10 cellular contexts compared by ENCODE assay signal in genomic region chr5:176743136-176743827, GRCh38.
DNase-seq lines count a peak whose midpoint lies in the region; ATAC-seq and TF ChIP-seq lines count a peak whose summit lies in the region.
"Had no signal": no experiment of that assay in that cellular context is flagged by ENCODE, and none has a peak within 500 bp of the region (broad histone marks: within the 10 kb centered on the region; RNA-seq: fewer than 3 reads in every experiment).

No MANE protein-coding gene starts in this region.

- H3K4me1 ChIP-seq in GM23248 (ENCODE audit: insufficient read depth) (no peaks in the 10 kb centered on the region), right atrium auricular region (peaks cover 0 to 15% of the 10 kb centered on the region in 2 donors), tibial artery (peaks cover 0 to 12% (median 5%) of the 10 kb centered on the region in 4 donors)

- H3K27ac ChIP-seq in GM23248 = no peak overlapping the region
- no peak overlapping the region for H3K27ac ChIP-seq in right atrium auricular region
- no peak overlapping the region for H3K27ac ChIP-seq in CD4-positive, alpha-beta T cell (ENCODE audit: low read depth, low read length)
- no peak overlapping the region for H3K27ac ChIP-seq in tibial artery

- 4 to 5% methylated on average over 33 to 52 of the region's 52 CpGs for WGBS in GM23248 (ENCODE audit: low coverage in 1 of 2, low lambda C conversion rate in 2 of 2, missing lambda C conversion rate in 2 of 2), 2 experiments

- H3K4me2 ChIP-seq in GM23248 (ENCODE audit: unreplicated experiment) = no peak overlapping the region

- in situ Hi-C loops in GM23248 (cut with MboI) = no loop called here

- H3K9me3 Mint-ChIP-seq in CD4-positive, alpha-beta T cell = no peaks in the 10 kb centered on the region
- H3K9me3 Mint-ChIP-seq: activated T-helper 2 cell treated with anti-CD3 and anti-CD28 coated beads, Interferon-gamma antibody, Interleukin-2, Interleukin-4, amounts not matched to agents 10 μg/mL and 5 μg/mL and 100 μg/mL, durations not matched to agents 14 hours and 24 hours and 36 hours had no signal

- H3K9me2 ChIP-seq in GM23248 (ENCODE audit: insufficient read depth) = no peaks in the 10 kb centered on the region

- H3F3A ChIP-seq in GM23248 (ENCODE audit: insufficient read depth) = no peaks in the 10 kb centered on the region

- POLR2A ChIA-PET in CD4-positive, alpha-beta T cell (lab: Charles Lee) = no interaction called here

- H3K27me3 ChIP-seq in GM23248 (replicated peaks; ENCODE audit: insufficient read depth) = peaks cover 61% of the 10 kb centered on the region
- H3K27me3 ChIP-seq in right atrium auricular region = peaks cover 12 to 27% of the 10 kb centered on the region in 2 donors
- H3K27me3 ChIP-seq in CD4-positive, alpha-beta T cell (ENCODE audit: control insufficient read depth, insufficient read depth, low read length) = peaks cover 79% of the 10 kb centered on the region
- peaks cover 0 to 97% of the 10 kb centered on the region in 2 donors for H3K27me3 ChIP-seq in tibial artery

- H3K36me3 Mint-ChIP-seq in CD4-positive, alpha-beta T cell (ENCODE audit: low read depth) = no peaks in the 10 kb centered on the region

- TF ChIP-seq CTCF in right atrium auricular region (IDR thresholded peaks at IDR 0.05) (no peak), tibial artery (IDR thresholded peaks at IDR 0.05) (no peak)
- TF ChIP-seq CTCF in CD4-positive, alpha-beta T cell (IDR thresholded peaks at IDR 0.05) = no peak

- no peak for ATAC-seq in HG02642 (IDR thresholded peaks at IDR 0.05; ENCODE audit: poor library complexity, unreplicated experiment)
- no peak for ATAC-seq in CD4-positive, alpha-beta T cell (ENCODE audit: poor library complexity)

- DNase-seq in GM23248 (peak; percentile 8), NCI-H748 treated with DMSO at 0.1 percent for 48 hours (lab: John Stamatoyannopoulos, UW) (peak; percentile 53), right atrium auricular region (ENCODE audit: low spot score) (peak; percentile 36), posterior vena cava (ENCODE audit: low spot score) (peak; percentile 76), tibial artery (no peak), NCI-H2107 treated with DMSO at 0.1 percent for 48 hours (lab: John Stamatoyannopoulos, UW; ENCODE audit: unreplicated experiment) (no peak)
- no peak for DNase-seq in CD4-positive, alpha-beta T cell
- DNase-seq: NCI-H1436 treated with DMSO at 0.1 percent for 48 hours had no signal

- H3K9ac ChIP-seq in GM23248 = no peak overlapping the region

- no peak overlapping the region for H3K27ac Mint-ChIP-seq in CD4-positive, alpha-beta T cell
- H3K27ac Mint-ChIP-seq: activated T-helper 2 cell treated with anti-CD3 and anti-CD28 coated beads, Interferon-gamma antibody, Interleukin-2, Interleukin-4, amounts not matched to agents 10 μg/mL and 5 μg/mL and 100 μg/mL, durations not matched to agents 14 hours and 24 hours and 36 hours had no signal

- no peak overlapping the region for H3K4me3 ChIP-seq in GM23248
- H3K4me3 ChIP-seq in right atrium auricular region = peak overlapping the region in 1 of 2 donors; percentile 31
- H3K4me3 ChIP-seq in tibial artery = no peak overlapping the region

- H3K9me3 ChIP-seq in GM23248 (ENCODE audit: low read depth) = no peaks in the 10 kb centered on the region
- no peaks in the 10 kb centered on the region for H3K9me3 ChIP-seq in right atrium auricular region
- H3K9me3 ChIP-seq in CD4-positive, alpha-beta T cell (ENCODE audit: control insufficient read depth, low read length) = no peaks in the 10 kb centered on the region
- H3K9me3 ChIP-seq in tibial artery = no peaks in the 10 kb centered on the region

- H3K4me1 Mint-ChIP-seq in CD4-positive, alpha-beta T cell (ENCODE audit: low read depth) = peaks cover 28% of the 10 kb centered on the region

- H3K36me3 ChIP-seq in GM23248 (ENCODE audit: low read depth) (no peaks in the 10 kb centered on the region), right atrium auricular region (no peaks in the 10 kb centered on the region), tibial artery (no peaks in the 10 kb centered on the region)

- peaks cover 75% of the 10 kb centered on the region for H3K27me3 Mint-ChIP-seq in CD4-positive, alpha-beta T cell

- CTCF ChIA-PET in CD4-positive, alpha-beta T cell (lab: Charles Lee) = no interaction called here

- H2AFZ ChIP-seq in GM23248 = no peak overlapping the region

- H4K20me1 ChIP-seq in GM23248 (ENCODE audit: insufficient read depth) = no peaks in the 10 kb centered on the region

- intact Hi-C loops in posterior vena cava (cut with DNase I) = no loop called here
- intact Hi-C loops in CD4-positive, alpha-beta T cell (cut with DNase I, micrococcal nuclease) = no loop called here
- intact Hi-C loops in tibial artery (cut with DNase I; ENCODE audit: low total_unique reads) = no loop called here

- H3K79me2 ChIP-seq in GM23248 (ENCODE audit: insufficient read depth) = no peaks in the 10 kb centered on the region

- H3K4me3 Mint-ChIP-seq in CD4-positive, alpha-beta T cell = no peak overlapping the region

Comparison
In these comparisons a context has a peak if more than half of its experiments do, and no peak if none do; other contexts are left out.
1. DNase-seq: peak in GM23248 (single experiment), NCI-H748 treated with DMSO at 0.1 percent for 48 hours (single experiment), right atrium auricular region (single experiment) and posterior vena cava (single experiment); none in CD4-positive, alpha-beta T cell (0 of 10), tibial artery (0 of 2) and NCI-H2107 treated with DMSO at 0.1 percent for 48 hours (single experiment).